In the genomic region with DNA sequence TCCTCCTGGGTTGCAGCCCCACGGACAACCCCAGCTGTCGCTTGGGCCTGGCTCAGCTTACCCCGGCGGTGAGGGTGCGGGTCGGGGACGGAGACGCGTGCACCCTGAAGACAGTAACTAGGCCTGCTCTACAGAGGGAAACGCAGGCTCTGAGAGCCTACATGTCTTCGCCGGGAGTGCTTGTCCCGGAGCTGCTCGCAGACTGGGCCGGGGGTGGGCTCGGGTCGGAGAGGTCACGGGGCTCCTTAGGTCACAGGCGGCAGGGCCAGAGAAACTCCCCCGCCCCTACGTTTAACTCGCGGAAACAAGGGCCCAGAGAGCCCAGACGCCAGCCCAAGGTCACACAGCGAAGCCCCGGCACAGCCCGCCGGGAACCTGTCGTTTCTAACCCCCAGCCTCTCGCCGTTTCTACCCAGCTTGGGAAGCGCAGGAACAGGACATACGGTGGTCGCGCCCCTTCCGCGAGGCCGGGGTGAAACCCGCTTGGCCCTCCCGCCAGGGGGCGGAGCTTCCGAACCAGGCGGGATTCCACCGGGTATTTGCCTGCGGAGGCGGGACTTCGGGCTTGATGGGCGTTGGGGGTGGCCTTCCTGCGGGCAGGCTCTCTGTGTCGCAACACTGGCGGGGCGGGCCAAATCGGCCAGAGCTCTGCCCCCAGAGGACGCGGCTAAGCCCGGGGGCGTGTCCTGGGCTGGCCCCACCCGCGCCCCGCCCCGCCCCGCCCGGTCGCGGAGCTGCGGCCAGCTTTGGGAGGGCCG, we compare ENCODE assay signal across 8 cellular contexts.
DNase-seq lines count a peak whose midpoint lies in the region; ATAC-seq lines count a peak whose summit lies in the region.

A gene with protein sequence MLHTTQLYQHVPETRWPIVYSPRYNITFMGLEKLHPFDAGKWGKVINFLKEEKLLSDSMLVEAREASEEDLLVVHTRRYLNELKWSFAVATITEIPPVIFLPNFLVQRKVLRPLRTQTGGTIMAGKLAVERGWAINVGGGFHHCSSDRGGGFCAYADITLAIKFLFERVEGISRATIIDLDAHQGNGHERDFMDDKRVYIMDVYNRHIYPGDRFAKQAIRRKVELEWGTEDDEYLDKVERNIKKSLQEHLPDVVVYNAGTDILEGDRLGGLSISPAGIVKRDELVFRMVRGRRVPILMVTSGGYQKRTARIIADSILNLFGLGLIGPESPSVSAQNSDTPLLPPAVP (plus strand): TSS at position 725 of the 758 bp plus-strand sequence. CDS start 42 bp downstream, outside the sequence.

- DNase-seq in AG08396 (ENCODE audit: low spot score): peak; percentile 100
- DNase-seq in NCI-H2227 treated with DMSO at 0.1 percent for 48 hours (lab: John Stamatoyannopoulos, UW): peak; percentile 89
- peak; percentile 92 to 97 (median 96) for DNase-seq in activated CD4-positive, CD25-positive, alpha-beta regulatory T cell (lab: John Stamatoyannopoulos, UW)
- DNase-seq in central memory CD4-positive, alpha-beta T cell: peak; percentile 96
- DNase-seq in islet precursor cell: peak; percentile 100
- peak; percentile 97 for DNase-seq in stimulated activated CD4-positive, alpha-beta T cell treated with anti-CD3 and anti-CD28 coated beads, Interleukin-12 subunit alpha, Interleukin-12 subunit beta, amount 100 ng/mL, for 4 hours

- ATAC-seq in GM18909 (IDR thresholded peaks at IDR 0.05; ENCODE audit: poor library complexity, unreplicated experiment) (peak; percentile 97), HG03175 (IDR thresholded peaks at IDR 0.05; ENCODE audit: unreplicated experiment) (peak; percentile 98)

Comparison
In these comparisons a context has a peak if more than half of its experiments do, and no peak if none do; other contexts are left out.
1. Peak in every context shown above with its lines: DNase-seq and ATAC-seq.